Comparison of ENCODE assay signal across 29 cellular contexts in genomic region chr2:84815146-84815545, GRCh38.
DNase-seq lines count a peak whose midpoint lies in the region; ATAC-seq and TF ChIP-seq lines count a peak whose summit lies in the region.
"Had no signal": no experiment of that assay in that cellular context is flagged by ENCODE, and none has a peak within 500 bp of the region (broad histone marks: within the 10 kb centered on the region; RNA-seq: fewer than 3 reads in every experiment).

No MANE protein-coding gene starts in this region.

- no peak overlapping the region for H3K27ac Mint-ChIP-seq in MCF 10A (ENCODE audit: low read depth, unreplicated experiment)
- H3K27ac Mint-ChIP-seq in activated naive CD8-positive, alpha-beta T cell treated with anti-CD3 and anti-CD28 coated beads for 36 hours, result no peak overlapping the region
- H3K27ac Mint-ChIP-seq: activated CD4-positive, alpha-beta memory T cell treated with anti-CD3 and anti-CD28 coated beads, Interleukin-2, amount 10 ng/mL, durations not matched to agents 7 days and 5 days; brain; neural progenitor cell had no signal

- 63% methylated on average over 3 of the region's 3 CpGs for WGBS in mammary epithelial cell (ENCODE audit: low coverage, missing lambda C conversion rate)

- CTCF ChIA-PET in MCF 10A (lab: Yijun Ruan, JAX), result no interaction called here
- CTCF ChIA-PET in mammary epithelial cell (lab: Charles Lee; ENCODE audit: low non-redundant PET), result no interaction called here
- CTCF ChIA-PET in OCI-LY7 (lab: Charles Lee; ENCODE audit: unreplicated experiment), result no interaction called here

- in situ Hi-C loops in mammary epithelial cell (cut with MboI; ENCODE audit: low sequenced_read_pairs in 2 of 2), result no loop called here

- H3K9me3 ChIP-seq in mammary epithelial cell (replicated peaks; ENCODE audit: insufficient read depth, low read length) (no peaks in the 10 kb centered on the region), OCI-LY7 (ENCODE audit: low read length) (no peaks in the 10 kb centered on the region)
- H3K9me3 ChIP-seq: BE2C, right lobe of liver had no signal

- intact Hi-C loops in MCF 10A (cut with micrococcal nuclease) (no loop called here), mammary epithelial cell (cut with micrococcal nuclease) (no loop called here), OCI-LY7 (cut with micrococcal nuclease; ENCODE audit: unreplicated experiment) (loop anchor here (5.0 kb wide), 1 partner anchor 197 kb away; no protein-coding TSS in a partner anchor), left cardiac atrium (cut with DNase I) (no loop called here)

- POLR2A ChIA-PET in MCF 10A (lab: Yijun Ruan, JAX) (no interaction called here), OCI-LY7 (lab: Charles Lee) (no interaction called here)

- TF ChIP-seq CTCF in MCF 10A (IDR thresholded peaks at IDR 0.05; ENCODE audit: unreplicated experiment) (no peak), mammary epithelial cell (conservative IDR thresholded peaks at IDR 0.05 in 1 of 2, IDR thresholded peaks at IDR 0.05 in 1 of 2; ENCODE audit: extremely low read depth in 1 of 2, insufficient read depth in 1 of 2, low read depth in 1 of 2, low read length in 2 of 2) (no peak), OCI-LY7 (conservative IDR thresholded peaks at IDR 0.05; ENCODE audit: low read length) (no peak)

- H3K9me3 Mint-ChIP-seq in MCF 10A (ENCODE audit: unreplicated experiment), result no peaks in the 10 kb centered on the region
- no peaks in the 10 kb centered on the region for H3K9me3 Mint-ChIP-seq in activated T-cell treated with anti-CD3 and anti-CD28 coated beads, Interleukin-2, amount 50 U/mL, for 4 hours
- H3K9me3 Mint-ChIP-seq in activated naive CD8-positive, alpha-beta T cell treated with anti-CD3 and anti-CD28 coated beads for 36 hours, result peaks cover 3% of the 10 kb centered on the region
- H3K9me3 Mint-ChIP-seq: CD8-positive, alpha-beta memory T cell; neural progenitor cell had no signal

- no peak overlapping the region for H3K4me3 Mint-ChIP-seq in MCF 10A (ENCODE audit: unreplicated experiment)
- no peak overlapping the region for H3K4me3 Mint-ChIP-seq in activated T-cell treated with anti-CD3 and anti-CD28 coated beads, Interleukin-2, amount 50 U/mL, for 4 hours
- H3K4me3 Mint-ChIP-seq in activated naive CD8-positive, alpha-beta T cell treated with anti-CD3 and anti-CD28 coated beads for 36 hours, result no peak overlapping the region
- H3K4me3 Mint-ChIP-seq: activated CD4-positive, alpha-beta memory T cell treated with anti-CD3 and anti-CD28 coated beads, Interleukin-2, amount 10 ng/mL, durations not matched to agents 7 days and 5 days; activated naive CD8-positive, alpha-beta T cell treated with anti-CD3 and anti-CD28 coated beads, Interleukin-2, amount 50 U/mL, for 24 hours; brain; neural progenitor cell; stimulated activated naive B cell treated with anti-CD40 and anti-IgM and Interleukin-4, amounts not matched to agents 10 μg/mL and 1 μg/mL and 100 μg/mL, for 72 hours had no signal

- H4K20me1 ChIP-seq in mammary epithelial cell (ENCODE audit: insufficient read depth, low read length) (no peaks in the 10 kb centered on the region), OCI-LY7 (ENCODE audit: insufficient read depth, low read length) (no peaks in the 10 kb centered on the region)

- H3K36me3 Mint-ChIP-seq in MCF 10A (ENCODE audit: insufficient read depth, unreplicated experiment), result no peaks in the 10 kb centered on the region
- peaks cover 2% of the 10 kb centered on the region for H3K36me3 Mint-ChIP-seq in activated T-cell treated with anti-CD3 and anti-CD28 coated beads, Interleukin-2, amount 50 U/mL, for 4 hours (ENCODE audit: insufficient read depth)
- peaks cover 18% of the 10 kb centered on the region for H3K36me3 Mint-ChIP-seq in activated naive CD8-positive, alpha-beta T cell treated with anti-CD3 and anti-CD28 coated beads for 36 hours
- H3K36me3 Mint-ChIP-seq: brain, neural progenitor cell had no signal

- BruUV-seq in MCF 10A (replicated peaks; lab: Mats Ljungman, UMichigan) (no TSS peak), mammary epithelial cell (replicated peaks; lab: Mats Ljungman, UMichigan) (no TSS peak), OCI-LY7 (replicated peaks; lab: Mats Ljungman, UMichigan) (no TSS peak)

- H3K27ac ChIP-seq in mammary epithelial cell (ENCODE audit: insufficient read depth, low read depth, low read length), result no peak overlapping the region
- H3K27ac ChIP-seq in OCI-LY7 (ENCODE audit: low read depth, low read length, poor library complexity, severe bottlenecking), result no peak overlapping the region
- H3K27ac ChIP-seq: foreskin keratinocyte, neural progenitor cell, right lobe of liver had no signal

- no peak overlapping the region for H3K4me3 ChIP-seq in mammary epithelial cell (replicated peaks in 1 of 3; ENCODE audit: insufficient read depth in 1 of 3, low read depth in 2 of 3, low read length in 3 of 3)
- H3K4me3 ChIP-seq in OCI-LY7 (ENCODE audit: low read depth, low read length, poor library complexity, severe bottlenecking), result no peak overlapping the region
- H3K4me3 ChIP-seq: neural progenitor cell, right lobe of liver had no signal

- no peak for ATAC-seq in left cardiac atrium
- no peak for ATAC-seq in activated T-cell treated with anti-CD3 and anti-CD28 coated beads, Interleukin-2, amount 50 U/mL, for 4 hours
- no peak for ATAC-seq in HG03469 (IDR thresholded peaks at IDR 0.05; ENCODE audit: unreplicated experiment)
- ATAC-seq: activated naive CD8-positive, alpha-beta T cell treated with anti-CD3 and anti-CD28 coated beads, Interleukin-2, amount 50 U/mL, for 24 hours; foreskin keratinocyte; left colon; right lobe of liver; stimulated activated naive B cell treated with anti-CD40 and anti-IgM and Interleukin-4, amounts not matched to agents 10 μg/mL and 1 μg/mL and 100 μg/mL, for 72 hours had no signal

- no peaks in the 10 kb centered on the region for H3K4me1 Mint-ChIP-seq in MCF 10A (ENCODE audit: insufficient read depth, unreplicated experiment)
- peaks cover 39% of the 10 kb centered on the region for H3K4me1 Mint-ChIP-seq in activated T-cell treated with anti-CD3 and anti-CD28 coated beads, Interleukin-2, amount 50 U/mL, for 4 hours (ENCODE audit: low read depth)
- H3K4me1 Mint-ChIP-seq in activated naive CD8-positive, alpha-beta T cell treated with anti-CD3 and anti-CD28 coated beads for 36 hours, result peaks cover 47% of the 10 kb centered on the region
- H3K4me1 Mint-ChIP-seq: brain had no signal

- H3K79me2 ChIP-seq in mammary epithelial cell (ENCODE audit: insufficient read depth, low read length) (no peaks in the 10 kb centered on the region), OCI-LY7 (ENCODE audit: insufficient read depth, low read depth, low read length) (no peaks in the 10 kb centered on the region)

- H3K27me3 ChIP-seq in mammary epithelial cell (ENCODE audit: insufficient read depth, low read length), result peaks cover 3% of the 10 kb centered on the region
- H3K27me3 ChIP-seq: BE2C, foreskin keratinocyte, neural progenitor cell, right lobe of liver had no signal

- DNase-seq in MCF 10A (ENCODE audit: unreplicated experiment) (peak; percentile 16), mammary epithelial cell (no peak), OCI-LY7 (ENCODE audit: low spot score) (no peak), fibroblast of peridontal ligament (ENCODE audit: extremely low read depth) (peak; percentile 84), left cardiac atrium (no peak)
- DNase-seq in activated T-cell treated with anti-CD3 and anti-CD28 coated beads, Interleukin-2, amount 50 U/mL, for 4 hours, result no peak
- DNase-seq in activated naive CD8-positive, alpha-beta T cell treated with anti-CD3 and anti-CD28 coated beads for 36 hours, result no peak
- DNase-seq: 8988T; activated CD4-positive, alpha-beta memory T cell treated with anti-CD3 and anti-CD28 coated beads, Interleukin-2, amount 10 ng/mL, durations not matched to agents 7 days and 5 days; activated CD4-positive, CD25-positive, alpha-beta regulatory T cell treated with anti-CD3 and anti-CD28 coated beads, Interleukin-2, amount 50 U/mL, for 72 hours; activated gamma-delta T cell; activated naive CD8-positive, alpha-beta T cell treated with anti-CD3 and anti-CD28 coated beads, Interleukin-2, amount 50 U/mL, for 24 hours; activated T-cell treated with anti-CD3 and anti-CD28 coated beads for 4 hours; BE2C; CD8-positive, alpha-beta memory T cell; DMS 273 treated with DMSO at 0.1 percent for 48 hours; foreskin keratinocyte; GF-D8; HCEC 1CT; left colon; mesenchymal stem cell; NCI-H1694 treated with DMSO at 0.1 percent for 48 hours; right lobe of liver; stimulated activated CD4-positive, alpha-beta T cell treated with anti-CD3 and anti-CD28 coated beads, Interleukin-12 subunit alpha, Interleukin-12 subunit beta, amount 100 ng/mL, for 4 hours; stimulated activated CD4-positive, alpha-beta T cell treated with anti-CD3 and anti-CD28 coated beads, Interleukin-4, amount 100 ng/mL, for 1 hour; stimulated activated naive B cell treated with anti-CD40 and anti-IgM and Interleukin-4, amounts not matched to agents 10 μg/mL and 1 μg/mL and 100 μg/mL, for 72 hours had no signal

- no peaks in the 10 kb centered on the region for H3K27me3 Mint-ChIP-seq in MCF 10A (ENCODE audit: insufficient read depth, unreplicated experiment)
- H3K27me3 Mint-ChIP-seq in activated T-cell treated with anti-CD3 and anti-CD28 coated beads, Interleukin-2, amount 50 U/mL, for 4 hours (ENCODE audit: low read depth), result no peaks in the 10 kb centered on the region
- no peaks in the 10 kb centered on the region for H3K27me3 Mint-ChIP-seq in activated naive CD8-positive, alpha-beta T cell treated with anti-CD3 and anti-CD28 coated beads for 36 hours
- H3K27me3 Mint-ChIP-seq: activated naive CD8-positive, alpha-beta T cell treated with anti-CD3 and anti-CD28 coated beads, Interleukin-2, amount 50 U/mL, for 24 hours; brain; CD8-positive, alpha-beta memory T cell had no signal

- H3K9ac ChIP-seq in mammary epithelial cell (ENCODE audit: insufficient read depth, low read length), result no peak overlapping the region
- H3K9ac ChIP-seq: neural progenitor cell had no signal

- H3K4me2 ChIP-seq in mammary epithelial cell (ENCODE audit: insufficient read depth, low read depth, low read length), result no peak overlapping the region
- H3K4me2 ChIP-seq in OCI-LY7 (ENCODE audit: low read length), result peak overlapping the region; percentile 17; the same call in 1 of the 2 replicates
- H3K4me2 ChIP-seq: neural progenitor cell had no signal

- H2AFZ ChIP-seq in mammary epithelial cell (ENCODE audit: low read depth, low read length) (no peak overlapping the region), OCI-LY7 (ENCODE audit: low read length) (peak overlapping the region; percentile 55)
- H2AFZ ChIP-seq: neural progenitor cell had no signal

- dilution Hi-C loops in mammary epithelial cell (cut with HindIII; ENCODE audit: low sequenced_read_pairs), result no loop called here

- H3K4me1 ChIP-seq in mammary epithelial cell (ENCODE audit: insufficient read depth, low read length), result no peaks in the 10 kb centered on the region
- H3K4me1 ChIP-seq in OCI-LY7 (ENCODE audit: insufficient read depth, low read length, poor library complexity, severe bottlenecking), result peaks cover 59% of the 10 kb centered on the region
- H3K4me1 ChIP-seq: BE2C, foreskin keratinocyte, neural progenitor cell, right lobe of liver had no signal

- no peaks in the 10 kb centered on the region for H3K9me2 ChIP-seq in OCI-LY7 (ENCODE audit: insufficient read depth, low read length)

- H3K36me3 ChIP-seq in mammary epithelial cell (ENCODE audit: insufficient read depth, low read length) (no peaks in the 10 kb centered on the region), OCI-LY7 (ENCODE audit: insufficient read depth, low read length) (no peaks in the 10 kb centered on the region)
- H3K36me3 ChIP-seq: BE2C, neural progenitor cell, right lobe of liver had no signal

Comparison
In these comparisons a context has a peak if more than half of its experiments do, and no peak if none do; other contexts are left out.
1. DNase-seq: peak in MCF 10A (single experiment) and fibroblast of peridontal ligament (single experiment); none in mammary epithelial cell (single experiment), OCI-LY7 (single experiment), left cardiac atrium (single experiment), activated T-cell treated with anti-CD3 and anti-CD28 coated beads, Interleukin-2, amount 50 U/mL, for 4 hours (single experiment) and activated naive CD8-positive, alpha-beta T cell treated with anti-CD3 and anti-CD28 coated beads for 36 hours (single experiment).